ENCODE assay signal across 15 cellular contexts in genomic region chr11:3109434-3109833, GRCh38. TPM values are rescaled to one million over a fixed set of nuclear protein-coding genes. Genes with fewer than 3 reads are reported as not detected.
DNase-seq lines count a peak whose midpoint lies in the region; ATAC-seq, FAIRE-seq and TF ChIP-seq lines count a peak whose summit lies in the region.
"Had no signal": no experiment of that assay in that cellular context is flagged by ENCODE, and none has a peak within 500 bp of the region (broad histone marks: within the 10 kb centered on the region; RNA-seq: fewer than 3 reads in every experiment).

No MANE protein-coding gene starts in this region.

- H3K27me3 ChIP-seq in SK-N-SH (ENCODE audit: insufficient read depth) (no peaks in the 10 kb centered on the region), spleen (replicated peaks in 1 of 7) (no peaks in the 10 kb centered on the region)

- H2AFZ ChIP-seq in SK-N-SH (ENCODE audit: low read depth) = no peak overlapping the region

- H3K9me3 ChIP-seq in SK-N-SH (peaks cover 10% of the 10 kb centered on the region), kidney (ENCODE audit: control insufficient read depth in 1 of 2, low read length in 2 of 2) (no peaks in the 10 kb centered on the region), spleen (peaks cover 0 to 13% (median 12%) of the 10 kb centered on the region in 8 donors)

- no peak for ATAC-seq in SK-N-SH treated with all-trans-retinoic acid at 6 μM for 48 hours
- ATAC-seq in HG02884 (IDR thresholded peaks at IDR 0.05; ENCODE audit: unreplicated experiment) = no peak

- H3K4me3 ChIP-seq in SK-N-SH (ENCODE audit: low read depth in 2 of 2, low read length in 1 of 2) (no peak overlapping the region), kidney (ENCODE audit: low read length in 2 of 2) (no peak overlapping the region), spleen (no peak overlapping the region)
- H3K4me3 ChIP-seq: GM12878 had no signal

- H3K27ac ChIP-seq in SK-N-SH (ENCODE audit: low read depth in 2 of 2, low read length in 1 of 2) (no peak overlapping the region), kidney (ENCODE audit: low read depth in 2 of 2, low read length in 2 of 2) (no peak overlapping the region), spleen (no peak overlapping the region)
- H3K27ac ChIP-seq: 22Rv1 had no signal

- no peaks in the 10 kb centered on the region for H3K79me2 ChIP-seq in SK-N-SH (ENCODE audit: insufficient read depth)

- POLR2A ChIA-PET in SK-N-SH (lab: Yijun Ruan, JAX) = no interaction called here

- no peak for TF ChIP-seq EP300 in SK-N-SH (IDR thresholded peaks at IDR 0.05; ENCODE audit: borderline replicate concordance in 1 of 2, low read depth in 1 of 2, low read length in 1 of 2)

- TF ChIP-seq POLR2A in spleen (IDR thresholded peaks at IDR 0.05) = no peak

- peak; percentile 14 for DNase-seq in SK-N-SH
- peak; percentile 9 for DNase-seq in 8988T
- peak; percentile 54 for DNase-seq in kidney
- DNase-seq in spleen = peak; percentile 51
- no peak for DNase-seq in NCI-H1694 (lab: John Stamatoyannopoulos, UW)
- no peak for DNase-seq in NCI-H2227 treated with DMSO at 0.1 percent for 48 hours (lab: John Stamatoyannopoulos, UW)
- DNase-seq: DMS79 treated with DMSO at 0.1 percent for 48 hours, NCI-H510A, NCI-H774 had no signal

- FAIRE-seq in kidney (lab: Jason Lieb, UNC) = no peak
- FAIRE-seq: D721Med, G401.6, GM12878 had no signal

- H3K4me1 ChIP-seq in SK-N-SH (ENCODE audit: control insufficient read depth in 1 of 2, insufficient read depth in 2 of 2, low read depth in 1 of 2, low read length in 1 of 2) = no peaks in the 10 kb centered on the region
- H3K4me1 ChIP-seq in kidney (ENCODE audit: control insufficient read depth in 1 of 2, insufficient read depth in 1 of 2, low read depth in 1 of 2, low read length in 2 of 2) = no peaks in the 10 kb centered on the region
- H3K4me1 ChIP-seq in spleen = peaks cover 0 to 39% (median 7%) of the 10 kb centered on the region in 6 donors

- no peak overlapping the region for H3K4me2 ChIP-seq in SK-N-SH

- no peaks in the 10 kb centered on the region for H3K9me2 ChIP-seq in SK-N-SH

- TF ChIP-seq CTCF in SK-N-SH (IDR thresholded peaks at IDR 0.05) = no peak
- no peak for TF ChIP-seq CTCF in kidney (IDR thresholded peaks at IDR 0.05; ENCODE audit: borderline replicate concordance, extremely low read depth, insufficient read depth)
- no peak for TF ChIP-seq CTCF in spleen (IDR thresholded peaks at IDR 0.05 in 8 of 11, conservative IDR thresholded peaks at IDR 0.05 in 3 of 11)

- no peaks in the 10 kb centered on the region for H3F3A ChIP-seq in SK-N-SH (replicated peaks; ENCODE audit: insufficient read depth)

- 93% methylated on average over 6 of the region's 7 CpGs for WGBS in SK-N-SH (ENCODE audit: low lambda C conversion rate)
- 75 to 93% (median 87%) methylated on average over 6 to 7 of the region's 7 CpGs for WGBS in spleen, 5 donors

- H3K9ac ChIP-seq in SK-N-SH (no peak overlapping the region), kidney (ENCODE audit: low read length in 2 of 2) (no peak overlapping the region)

- intact Hi-C loops in kidney (cut with DNase I) = no loop called here
- intact Hi-C loops in spleen (cut with DNase I; ENCODE audit: low total_unique reads) = no loop called here

- peaks cover 0 to 23% of the 10 kb centered on the region in 2 experiments for H3K36me3 ChIP-seq in SK-N-SH (replicated peaks in 1 of 2; ENCODE audit: control insufficient read depth in 1 of 2, insufficient read depth in 2 of 2, low read length in 1 of 2)
- no peaks in the 10 kb centered on the region for H3K36me3 ChIP-seq in kidney (ENCODE audit: control insufficient read depth in 1 of 2, insufficient read depth in 2 of 2, low read length in 2 of 2)
- H3K36me3 ChIP-seq in spleen = peaks cover 0 to 60% (median 11%) of the 10 kb centered on the region in 6 donors

- CTCF ChIA-PET in SK-N-SH (lab: Yijun Ruan, JAX) = interaction anchor here (0.7 to 3.3 kb wide), 7 partner anchors 18 to 121 kb away, joined by 3 to 30 read pairs (median 4); no protein-coding TSS in a partner anchor

- H4K20me1 ChIP-seq in SK-N-SH (ENCODE audit: insufficient read depth) = 0 out of 2 replicates have a peak, but pooled peaks cover 4% of the 10 kb centered on the region

- no peak for TF ChIP-seq RAD21 in SK-N-SH (IDR thresholded peaks at IDR 0.05; ENCODE audit: low read length)

TF ChIP-seq in SK-N-SH, 30 proteins besides CTCF, POLR2A, EP300 and RAD21:
- TF ChIP-seq FOXJ3 (CRISPR knock-in tag; IDR thresholded peaks at IDR 0.05) (no peak), CHD2 (IDR thresholded peaks at IDR 0.05; ENCODE audit: low read length, partially characterized antibody) (no peak), FOSL2 (IDR thresholded peaks at IDR 0.05; ENCODE audit: borderline replicate concordance, low read depth) (no peak), JUND (IDR thresholded peaks at IDR 0.05) (no peak)

TF ChIP-seq in SK-N-SH treated with all-trans-retinoic acid at 6 μM for 48 hours, 23 proteins besides CTCF, POLR2A, EP300 and RAD21 (continues in another document):
- no peak for TF ChIP-seq CSDC2 (CRISPR knock-in tag; IDR thresholded peaks at IDR 0.05)
- no peak for TF ChIP-seq PPARA (CRISPR knock-in tag; IDR thresholded peaks at IDR 0.05; ENCODE audit: borderline replicate concordance)
- no peak for TF ChIP-seq ZNF8 (CRISPR knock-in tag; IDR thresholded peaks at IDR 0.05)
- no peak for TF ChIP-seq GLIS3 (CRISPR knock-in tag; IDR thresholded peaks at IDR 0.05)
- TF ChIP-seq RARB (CRISPR knock-in tag; IDR thresholded peaks at IDR 0.05) = no peak
- TF ChIP-seq CSRNP3 (CRISPR knock-in tag; IDR thresholded peaks at IDR 0.05) = no peak
- no peak for TF ChIP-seq OSR1 (CRISPR knock-in tag; IDR thresholded peaks at IDR 0.05)
- TF ChIP-seq TSHZ2 (CRISPR knock-in tag; IDR thresholded peaks at IDR 0.05) = no peak
- no peak for TF ChIP-seq TCF4 (CRISPR knock-in tag; IDR thresholded peaks at IDR 0.05; ENCODE audit: borderline replicate concordance)
- TF ChIP-seq ZNF565 (CRISPR knock-in tag; conservative IDR thresholded peaks at IDR 0.05; ENCODE audit: low read depth) = no peak
- TF ChIP-seq ARNTL (CRISPR knock-in tag; IDR thresholded peaks at IDR 0.05; ENCODE audit: borderline replicate concordance, low read depth) = no peak
- TF ChIP-seq ISL1 (CRISPR knock-in tag; IDR thresholded peaks at IDR 0.05) = no peak
- no peak for TF ChIP-seq BACH2 (CRISPR knock-in tag; IDR thresholded peaks at IDR 0.05; ENCODE audit: borderline replicate concordance)
- TF ChIP-seq TOX (CRISPR knock-in tag; IDR thresholded peaks at IDR 0.05; ENCODE audit: borderline replicate concordance) = no peak

RNA-seq across cellular contexts. Expression of gene CARS1, which starts 52.2 kb away (rescaled TPM):
- 52.1 and 65.2 TPM in 2 replicates for polyA plus RNA-seq in SK-N-SH (2012; rRNA removed)
- polyA plus RNA-seq in SK-N-SH (2012; cell fraction: cytosol; rRNA removed) = 44.2 and 44.3 TPM in 2 replicates
- 139 and 179 TPM in 2 replicates for polyA plus RNA-seq in SK-N-SH (2012; cell fraction: nucleus; rRNA removed)
- 49.5 TPM for total RNA-seq in kidney
- polyA plus RNA-seq in kidney (ENCODE audit: insufficient read depth, low read depth, low replicate concordance) = 26.5 TPM
- 10 to 100 TPM; 32.7 to 64.9 (median 39.0) TPM for total RNA-seq in spleen
- polyA plus RNA-seq in spleen = 10 to 100 TPM; 18.6 to 27.5 (median 24.0) TPM

RNA-seq across cellular contexts. Expression of gene OSBPL5, which starts 55.7 kb away (rescaled TPM):
- polyA plus RNA-seq in SK-N-SH (2012; rRNA removed) (7.8 and 10.9 TPM in 2 replicates), kidney (ENCODE audit: insufficient read depth, low read depth, low replicate concordance) (8.5 TPM), spleen (10 to 100 TPM in 2 of 3 donors, 1 to 10 TPM in 1; 5.1 to 21.6 (median 10.7) TPM)
- polyA plus RNA-seq in SK-N-SH (2012; cell fraction: cytosol; rRNA removed) = 2.7 and 4.3 TPM in 2 replicates
- 39.6 and 46.8 TPM in 2 replicates for polyA plus RNA-seq in SK-N-SH (2012; cell fraction: nucleus; rRNA removed)
- total RNA-seq in kidney (63.0 TPM), spleen (10 to 100 TPM; 37.2 to 91.2 (median 73.3) TPM)
- total RNA-seq: GM12878 had no signal
- polyA plus RNA-seq: GM12878 had no signal

Comparison
In these comparisons a context has a peak if more than half of its experiments do, and no peak if none do; other contexts are left out.
1. DNase-seq: peak in SK-N-SH (single experiment), 8988T (single experiment), kidney (single experiment) and spleen (single experiment); none in NCI-H1694 (single experiment) and NCI-H2227 treated with DMSO at 0.1 percent for 48 hours (single experiment).